Comparison of ENCODE assay signal across 8 cellular contexts in genomic region chr19:20565321-20566018, GRCh38. TPM values are rescaled to one million over a fixed set of nuclear protein-coding genes. Genes with fewer than 3 reads are reported as not detected.
DNase-seq lines count a peak whose midpoint lies in the region; ATAC-seq and TF ChIP-seq lines count a peak whose summit lies in the region.

Gene ZNF737, minus strand, starts transcription at chr19:20565781. Its CDS starts 141 bp downstream, at chr19:20565640.

- TF ChIP-seq CTCF in fibroblast of the aortic adventitia (IDR thresholded peaks at IDR 0.05; ENCODE audit: insufficient read depth, low read length) = peak; percentile 56
- TF ChIP-seq CTCF in nephron progenitor cell (IDR thresholded peaks at IDR 0.05) = no peak

- peaks cover 6% of the 10 kb centered on the region for H3K4me1 Mint-ChIP-seq in nephron progenitor cell

- peak within 1 kb of the TSS; percentile 94 for H3K4me3 Mint-ChIP-seq in nephron progenitor cell

- H3K9me3 Mint-ChIP-seq in nephron progenitor cell = peaks cover 95% of the 10 kb centered on the region

- in situ Hi-C loops in Caki2 (cut with HindIII; ENCODE audit: low pct_unique_long_range_greater_than_20kb, low sequenced_read_pairs) = no loop called here

- H3K4me3 ChIP-seq in fibroblast of the aortic adventitia (ENCODE audit: low read depth, low read length) = peak within 1 kb of the TSS; percentile 74

- H3K36me3 Mint-ChIP-seq in nephron progenitor cell (ENCODE audit: low read depth) = peaks cover 54% of the 10 kb centered on the region

- no peaks in the 10 kb centered on the region for H3K27me3 Mint-ChIP-seq in nephron progenitor cell (ENCODE audit: low read depth, poor library complexity)

- DNase-seq in Caki2 (ENCODE audit: low read depth) = peak; percentile 94
- peak; percentile 8 for DNase-seq in HS-27A (ENCODE audit: low read depth)
- peak; percentile 96 for DNase-seq in RPMI7951 (ENCODE audit: low read depth)
- peak; percentile 49 for DNase-seq in activated gamma-delta T cell (lab: John Stamatoyannopoulos, UW)
- peak; percentile 93 for DNase-seq in fibroblast of the aortic adventitia (ENCODE audit: low read depth)
- DNase-seq in nephron progenitor cell = peak; percentile 85
- DNase-seq in stimulated activated naive CD8-positive, alpha-beta T cell treated with anti-CD3 and anti-CD28 coated beads, Interleukin-15, Interleukin-2, amounts not matched to agents 100 U/mL and 50 U/mL, for 24 hours = peak; percentile 89

- ATAC-seq in GM19467 (IDR thresholded peaks at IDR 0.05; ENCODE audit: unreplicated experiment) = peak; percentile 86
- peak; percentile 98 for ATAC-seq in stimulated activated naive CD8-positive, alpha-beta T cell treated with anti-CD3 and anti-CD28 coated beads, Interleukin-15, Interleukin-2, amounts not matched to agents 100 U/mL and 50 U/mL, for 24 hours

- peak within 1 kb of the TSS; percentile 100 for H3K27ac Mint-ChIP-seq in nephron progenitor cell

RNA-seq across cellular contexts. Expression of gene ZNF737, which starts in this region (rescaled TPM):
- 0.81 and 6.9 TPM in 2 replicates for total RNA-seq in Caki2 (2014; rRNA removed; shearing (Covaris generic); ENCODE audit: low replicate concordance)
- 5.0 and 5.9 TPM in 2 replicates for total RNA-seq in RPMI7951 (2014; rRNA removed; shearing (Covaris generic))
- 4.8 and 15.0 TPM in 2 replicates for total RNA-seq in fibroblast of the aortic adventitia (ENCODE audit: low replicate concordance)

Comparison
In these comparisons a context has a peak if more than half of its experiments do, and no peak if none do; other contexts are left out.
1. Peak in every context shown above with its lines: DNase-seq, ATAC-seq and H3K4me3 ChIP-seq.
2. DNase-seq: peak in every context shown above with its lines; median percentile 96 in RPMI7951; 94 in Caki2; 93 in fibroblast of the aortic adventitia; 89 in stimulated activated naive CD8-positive, alpha-beta T cell treated with anti-CD3 and anti-CD28 coated beads, Interleukin-15, Interleukin-2, amounts not matched to agents 100 U/mL and 50 U/mL, for 24 hours; 85 in nephron progenitor cell; 49 in activated gamma-delta T cell; 8 in HS-27A.